In genomic region chr5:157665467-157666085, GRCh38 we compare ENCODE assay signal across 17 cellular contexts. TPM values are rescaled to one million over a fixed set of nuclear protein-coding genes. Genes with fewer than 3 reads are reported as not detected.
DNase-seq lines count a peak whose midpoint lies in the region; ATAC-seq and TF ChIP-seq lines count a peak whose summit lies in the region.
"Had no signal": no experiment of that assay in that cellular context is flagged by ENCODE, and none has a peak within 500 bp of the region (broad histone marks: within the 10 kb centered on the region; RNA-seq: fewer than 3 reads in every experiment).

No MANE protein-coding gene starts in this region.

- intact Hi-C loops in posterior vena cava (cut with DNase I), result no loop called here

- H3K27me3 ChIP-seq in foreskin keratinocyte, result peaks cover 11% of the 10 kb centered on the region
- H3K27me3 ChIP-seq: ascending aorta had no signal

- ATAC-seq in foreskin keratinocyte, result peak; percentile 41
- no peak for ATAC-seq in GM19397 (IDR thresholded peaks at IDR 0.05; ENCODE audit: unreplicated experiment)
- ATAC-seq in HG03139 (IDR thresholded peaks at IDR 0.05; ENCODE audit: unreplicated experiment), result no peak

- DNase-seq in AG08396 (ENCODE audit: low spot score), result peak; percentile 84
- peak; percentile 85 for DNase-seq in HCEC 1CT
- peak; percentile 19 for DNase-seq in SKM-1 (lab: John Stamatoyannopoulos, UW; ENCODE audit: unreplicated experiment)
- peak; percentile 40 to 46 for DNase-seq in foreskin keratinocyte
- DNase-seq in cerebellar cortex (ENCODE audit: low spot score), result no peak
- no peak for DNase-seq in posterior vena cava (ENCODE audit: low spot score)
- DNase-seq: CD8-positive, alpha-beta memory T cell; KBM-7; NCI-H510A treated with DMSO at 0.1 percent for 48 hours had no signal

- no peak for TF ChIP-seq CTCF in foreskin keratinocyte (conservative IDR thresholded peaks at IDR 0.05)

- H3K4me1 ChIP-seq in foreskin keratinocyte, result peaks cover 8% of the 10 kb centered on the region

- H3K27ac ChIP-seq in foreskin keratinocyte, result no peak overlapping the region
- H3K27ac ChIP-seq: ascending aorta, esophagus muscularis mucosa had no signal

RNA-seq across cellular contexts. Expression of gene C5orf52, which starts 5.8 kb away (rescaled TPM):
- total RNA-seq in foreskin keratinocyte (not detected in 2 replicates), posterior vena cava (not detected)
- polyA plus RNA-seq in foreskin keratinocyte, result not detected in 2 replicates
- total RNA-seq: activated CD8-positive, alpha-beta memory T cell treated with anti-CD3 and anti-CD28 coated beads for 36 hours; ascending aorta; CD8-positive, alpha-beta memory T cell; esophagus muscularis mucosa; lung; pulmonary artery endothelial cell; urinary bladder had no signal
- polyA plus RNA-seq: CD8-positive, alpha-beta memory T cell; urinary bladder had no signal

RNA-seq across cellular contexts. Expression of gene SOX30, which starts 13.3 kb away (rescaled TPM):
- total RNA-seq in foreskin keratinocyte (0.04 TPM in 1 of 2 replicates, not detected in the other), posterior vena cava (under 1 TPM; 0.23 to 0.29 TPM)
- polyA plus RNA-seq in foreskin keratinocyte, result 0.02 TPM in 1 of 2 replicates, not detected in the other
- total RNA-seq: ascending aorta, pulmonary artery endothelial cell, urinary bladder had no signal

Comparison
In these comparisons a context has a peak if more than half of its experiments do, and no peak if none do; other contexts are left out.
1. DNase-seq: peak in AG08396 (single experiment), HCEC 1CT (single experiment), SKM-1 (single experiment) and foreskin keratinocyte (2 of 2); none in cerebellar cortex (single experiment) and posterior vena cava (single experiment).